ENCODE assay signal across 18 cellular contexts in the genomic region with DNA sequence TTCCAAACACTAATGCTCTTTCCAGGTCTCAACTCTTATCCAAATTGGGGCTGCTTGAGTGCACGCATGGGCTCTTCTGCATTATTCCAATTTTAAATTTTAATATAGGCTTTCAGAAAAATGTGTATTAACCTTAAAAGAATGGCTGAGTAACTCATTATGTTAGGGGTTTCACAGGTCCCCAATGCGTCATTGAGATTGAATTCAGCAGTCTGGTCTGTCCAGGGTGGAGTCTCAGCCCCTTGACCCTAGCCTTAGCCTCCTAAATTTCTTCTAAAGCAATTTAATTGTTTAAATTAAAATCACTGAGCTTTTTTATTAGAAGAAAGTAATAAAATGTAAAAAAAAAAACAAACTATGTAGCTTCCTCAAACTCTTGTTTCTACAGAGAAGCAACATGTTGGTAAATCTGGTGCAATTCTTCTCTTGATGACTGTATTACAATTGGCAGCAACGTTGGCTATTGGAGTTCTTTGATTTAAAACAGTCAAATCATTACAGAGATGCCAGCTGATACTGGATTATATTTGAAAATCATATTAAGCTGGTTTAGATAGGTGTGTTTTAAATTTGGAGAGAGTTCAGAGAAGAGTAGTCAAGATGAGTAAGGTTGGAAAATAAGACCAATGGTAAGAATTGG.
"Had no signal": no experiment of that assay in that cellular context is flagged by ENCODE, and none has a peak within 500 bp of the region (broad histone marks: within the 10 kb centered on the region; RNA-seq: fewer than 3 reads in every experiment).

No MANE protein-coding gene starts in this region.

- H3K36me3 ChIP-seq: brain microvascular endothelial cell, sigmoid colon had no signal

- H3K4me1 ChIP-seq: parathyroid adenoma, sigmoid colon had no signal

- H2AFZ ChIP-seq: parathyroid adenoma had no signal

- H3K27ac ChIP-seq: brain microvascular endothelial cell, epithelial cell of prostate, parathyroid adenoma, sigmoid colon had no signal

- DNase-seq: activated CD4-positive, alpha-beta T cell treated with anti-CD3 and anti-CD28 coated beads for 48 hours; activated CD8-positive, alpha-beta memory T cell treated with anti-CD3 and anti-CD28 coated beads, Interleukin-2, amount 50 U/mL, for 48 hours; activated CD8-positive, alpha-beta T cell treated with anti-CD3 and anti-CD28 coated beads, Interleukin-2, amount 10 ng/mL, durations not matched to agents 7 days and 5 days; activated naive CD8-positive, alpha-beta T cell treated with anti-CD3 and anti-CD28 coated beads for 36 hours; anterior cingulate cortex; brain microvascular endothelial cell; effector memory CD8-positive, alpha-beta T cell; hippocampal formation; mucosa of descending colon; naive thymus-derived CD4-positive, alpha-beta T cell; sigmoid colon; stimulated activated CD4-positive, alpha-beta T cell treated with anti-CD3 and anti-CD28 coated beads, Interleukin-1b, Interleukin-23, amount 100 ng/mL, for 48 hours; stimulated activated naive CD8-positive, alpha-beta T cell treated with anti-CD3 and anti-CD28 coated beads, Interleukin-15, amount 100 ng/mL, for 72 hours; T-helper 17 cell had no signal

- H3K9me3 ChIP-seq: mucosa of descending colon, sigmoid colon had no signal

- ATAC-seq: activated CD8-positive, alpha-beta T cell treated with anti-CD3 and anti-CD28 coated beads, Interleukin-2, amount 10 ng/mL, durations not matched to agents 7 days and 5 days; effector memory CD8-positive, alpha-beta T cell; left lobe of liver; mucosa of descending colon; naive thymus-derived CD4-positive, alpha-beta T cell; stimulated activated naive CD8-positive, alpha-beta T cell treated with anti-CD3 and anti-CD28 coated beads, Interleukin-15, amount 100 ng/mL, for 72 hours; T-helper 17 cell; WTC11 had no signal

- H3K9ac ChIP-seq: parathyroid adenoma had no signal

- H3K4me3 ChIP-seq: mucosa of descending colon, sigmoid colon had no signal

- H3K79me2 ChIP-seq: parathyroid adenoma had no signal

- H3K27me3 ChIP-seq: brain microvascular endothelial cell, sigmoid colon had no signal
